ENCODE assay signal across 13 cellular contexts in the genomic region with DNA sequence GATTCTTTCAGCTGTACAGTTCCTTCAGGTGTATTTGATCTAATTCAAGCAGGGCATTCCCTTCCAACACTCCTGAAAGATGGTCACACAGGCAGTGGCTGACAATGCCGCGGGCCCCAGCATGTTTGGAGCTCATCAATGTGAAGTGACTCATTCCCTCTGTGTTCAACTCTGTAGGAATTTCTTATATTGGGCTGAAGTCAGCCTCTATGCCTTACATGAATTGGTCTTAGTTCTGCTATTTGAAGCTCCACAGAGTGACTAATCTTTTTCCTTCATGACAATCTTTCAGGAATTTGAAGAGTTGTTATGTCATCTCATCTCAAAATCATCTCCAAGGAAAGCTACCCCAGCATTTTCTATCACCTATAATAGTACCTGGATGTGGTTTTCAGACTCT.
DNase-seq lines count a peak whose midpoint lies in the region; ATAC-seq, FAIRE-seq and TF ChIP-seq lines count a peak whose summit lies in the region.
"Had no signal": no experiment of that assay in that cellular context is flagged by ENCODE, and none has a peak within 500 bp of the region (broad histone marks: within the 10 kb centered on the region; RNA-seq: fewer than 3 reads in every experiment).

No MANE protein-coding gene starts in this region.

- no peak for TF ChIP-seq CTCF in astrocyte (IDR thresholded peaks at IDR 0.05; ENCODE audit: insufficient read depth, low read depth, low read length)

- ATAC-seq in HG02763 (IDR thresholded peaks at IDR 0.05; ENCODE audit: unreplicated experiment), result no peak
- no peak for ATAC-seq in HG02610 (IDR thresholded peaks at IDR 0.05; ENCODE audit: unreplicated experiment)

- in situ Hi-C loops in ACHN (cut with HindIII; ENCODE audit: low pct_ligation_motif_present, low pct_unique_long_range_greater_than_20kb, low sequenced_read_pairs), result no loop called here

- H3K4me1 Mint-ChIP-seq in astrocyte (ENCODE audit: low read depth, unreplicated experiment), result peaks cover 12% of the 10 kb centered on the region

- H3K36me3 ChIP-seq in astrocyte (ENCODE audit: insufficient read depth, low read length), result no peaks in the 10 kb centered on the region
- H3K36me3 ChIP-seq: cardiac muscle cell, upper lobe of left lung had no signal

- no peaks in the 10 kb centered on the region for H4K20me1 ChIP-seq in astrocyte (ENCODE audit: insufficient read depth, low read length)

- no peak overlapping the region for H2AFZ ChIP-seq in astrocyte (ENCODE audit: low read depth, low read length)

- H3K27me3 ChIP-seq in astrocyte (ENCODE audit: insufficient read depth, low read length), result no peaks in the 10 kb centered on the region
- H3K27me3 ChIP-seq: cardiac muscle cell, upper lobe of left lung had no signal

- H3K36me3 Mint-ChIP-seq in astrocyte (ENCODE audit: low read depth, unreplicated experiment), result no peaks in the 10 kb centered on the region

- peak; percentile 92 for FAIRE-seq in astrocyte (lab: Jason Lieb, UNC)

- peaks cover 11% of the 10 kb centered on the region for H3K4me1 ChIP-seq in astrocyte (ENCODE audit: insufficient read depth, low read length)

- H3K9me3 ChIP-seq in astrocyte (ENCODE audit: insufficient read depth, low read depth, low read length), result no peaks in the 10 kb centered on the region
- H3K9me3 ChIP-seq: upper lobe of left lung had no signal

- H3K9me3 Mint-ChIP-seq in astrocyte (ENCODE audit: unreplicated experiment), result peaks cover 2% of the 10 kb centered on the region
- H3K9me3 Mint-ChIP-seq: activated T-helper 2 cell treated with anti-CD3 and anti-CD28 coated beads, Interferon-gamma antibody, Interleukin-2, Interleukin-4, amounts not matched to agents 10 μg/mL and 5 μg/mL and 100 μg/mL, durations not matched to agents 14 hours and 24 hours and 36 hours had no signal

- H3K9ac ChIP-seq in astrocyte (ENCODE audit: low read length), result no peak overlapping the region

- H3K4me3 Mint-ChIP-seq in astrocyte (ENCODE audit: unreplicated experiment), result no peak overlapping the region

- no peaks in the 10 kb centered on the region for H3K79me2 ChIP-seq in astrocyte (ENCODE audit: insufficient read depth, low read length)

- H3K4me3 ChIP-seq in astrocyte (ENCODE audit: insufficient read depth, low read depth, low read length), result no peak overlapping the region
- H3K4me3 ChIP-seq: cardiac muscle cell, GM12878, upper lobe of left lung had no signal

- peak; percentile 26 for DNase-seq in ACHN
- peak; percentile 73 for DNase-seq in HS-5 (ENCODE audit: low read depth)
- peak; percentile 67 for DNase-seq in astrocyte (ENCODE audit: low read depth)
- peak; percentile 44 for DNase-seq in hepatic stellate cell (ENCODE audit: low spot score)
- DNase-seq in SW480 (ENCODE audit: low spot score), result no peak
- DNase-seq in NCI-H2107 treated with DMSO at 0.1 percent for 48 hours (lab: John Stamatoyannopoulos, UW; ENCODE audit: unreplicated experiment), result no peak
- DNase-seq: stimulated activated CD8-positive, alpha-beta memory T cell treated with anti-CD3 and anti-CD28 coated beads, Interleukin-4, amount 100 ng/mL, for 48 hours had no signal

- peak overlapping the region; percentile 28 for H3K4me2 ChIP-seq in astrocyte (ENCODE audit: low read length)

- H3K27ac Mint-ChIP-seq in astrocyte (ENCODE audit: unreplicated experiment), result peak overlapping the region; percentile 37
- H3K27ac Mint-ChIP-seq: activated T-helper 2 cell treated with anti-CD3 and anti-CD28 coated beads, Interferon-gamma antibody, Interleukin-2, Interleukin-4, amounts not matched to agents 10 μg/mL and 5 μg/mL and 100 μg/mL, durations not matched to agents 14 hours and 24 hours and 36 hours had no signal

- no peaks in the 10 kb centered on the region for H3K27me3 Mint-ChIP-seq in astrocyte (ENCODE audit: low read depth, unreplicated experiment)

- H3K27ac ChIP-seq in astrocyte (ENCODE audit: low read depth, low read length), result no peak overlapping the region
- H3K27ac ChIP-seq: cardiac muscle cell, upper lobe of left lung had no signal

Comparison
In these comparisons a context has a peak if more than half of its experiments do, and no peak if none do; other contexts are left out.
1. DNase-seq: peak in ACHN (single experiment), HS-5 (single experiment), astrocyte (single experiment) and hepatic stellate cell (single experiment); none in SW480 (single experiment) and NCI-H2107 treated with DMSO at 0.1 percent for 48 hours (single experiment).